Comparison of ENCODE assay signal across 8 cellular contexts in genomic region chr17:48617515-48618365, GRCh38. TPM values are rescaled to one million over a fixed set of nuclear protein-coding genes. Genes with fewer than 3 reads are reported as not detected.
DNase-seq lines count a peak whose midpoint lies in the region; TF ChIP-seq lines count a peak whose summit lies in the region.

No MANE protein-coding gene starts in this region.

- H3K4me1 Mint-ChIP-seq in activated CD4-positive, alpha-beta T cell treated with anti-CD3 and anti-CD28 coated beads, Interleukin-2, amount 10 ng/mL, durations not matched to agents 7 days and 5 days = peaks cover 34% of the 10 kb centered on the region

- CTCF ChIA-PET in activated CD4-positive, alpha-beta T cell treated with anti-CD3 and anti-CD28 coated beads, Interleukin-2, amount 10 ng/mL, durations not matched to agents 7 days and 5 days (lab: Charles Lee) = interaction anchor here (0.8 to 3.0 kb wide), 18 partner anchors 8 to 592 kb away, joined by 3 to 11 read pairs (median 4); partner anchors contain the start of gene HOXB5
- CTCF ChIA-PET in PC-9 (lab: Charles Lee) = interaction anchor here (1.1 kb wide), 1 partner anchor 402 kb away, joined by 3 read pairs; no protein-coding TSS in a partner anchor

- DNase-seq in activated CD4-positive, alpha-beta T cell treated with anti-CD3 and anti-CD28 coated beads, Interleukin-2, amount 10 ng/mL, durations not matched to agents 7 days and 5 days = no peak
- no peak for DNase-seq in activated CD4-positive, alpha-beta T cell treated with anti-CD3 and anti-CD28 coated beads for 4 hours
- no peak for DNase-seq in PC-9
- no peak for DNase-seq in hepatocyte (ENCODE audit: low spot score)
- DNase-seq in skeletal muscle cell (ENCODE audit: low read depth) = no peak
- no peak for DNase-seq in NCI-H1436 treated with DMSO at 0.1 percent for 48 hours (lab: John Stamatoyannopoulos, UW)
- DNase-seq in dermis blood vessel endothelial cell = no peak
- DNase-seq in right atrium auricular region (ENCODE audit: low spot score) = no peak

- H3K4me3 ChIP-seq in PC-9 = no peak overlapping the region
- H3K4me3 ChIP-seq in hepatocyte = no peak overlapping the region
- H3K4me3 ChIP-seq in skeletal muscle cell (ENCODE audit: low read depth, low read length) = peak overlapping the region; percentile 20
- no peak overlapping the region for H3K4me3 ChIP-seq in right atrium auricular region

- whole genome bisulfite sequencing in hepatocyte (ENCODE audit: low lambda C conversion rate, missing lambda C conversion rate) = 10% methylated on average over 42 of the region's 46 CpGs

- no peaks in the 10 kb centered on the region for H3K9me3 Mint-ChIP-seq in activated CD4-positive, alpha-beta T cell treated with anti-CD3 and anti-CD28 coated beads, Interleukin-2, amount 10 ng/mL, durations not matched to agents 7 days and 5 days

- H4K20me1 ChIP-seq in PC-9 (ENCODE audit: insufficient read depth) (no peaks in the 10 kb centered on the region), hepatocyte (ENCODE audit: insufficient read depth, poor library complexity, severe bottlenecking) (no peaks in the 10 kb centered on the region)

- H3K9me2 ChIP-seq in PC-9 (ENCODE audit: insufficient read depth) (no peaks in the 10 kb centered on the region), hepatocyte (replicated peaks; ENCODE audit: insufficient read depth) (no peaks in the 10 kb centered on the region)

- H2AFZ ChIP-seq in PC-9 (no peak overlapping the region), hepatocyte (no peak overlapping the region)

- TF ChIP-seq CTCF in PC-9 (conservative IDR thresholded peaks at IDR 0.05) (no peak), hepatocyte (IDR thresholded peaks at IDR 0.05; ENCODE audit: poor library complexity) (no peak), right atrium auricular region (IDR thresholded peaks at IDR 0.05) (no peak)

- H3K36me3 Mint-ChIP-seq in activated CD4-positive, alpha-beta T cell treated with anti-CD3 and anti-CD28 coated beads, Interleukin-2, amount 10 ng/mL, durations not matched to agents 7 days and 5 days (ENCODE audit: low read depth) = no peaks in the 10 kb centered on the region

- no TSS peak for BruUV-seq in PC-9 (replicated peaks; lab: Mats Ljungman, UMichigan)

- no peak overlapping the region for H3K27ac ChIP-seq in PC-9
- H3K27ac ChIP-seq in hepatocyte = no peak overlapping the region
- H3K27ac ChIP-seq in right atrium auricular region = no peak overlapping the region

- H3K27me3 Mint-ChIP-seq in activated CD4-positive, alpha-beta T cell treated with anti-CD3 and anti-CD28 coated beads, Interleukin-2, amount 10 ng/mL, durations not matched to agents 7 days and 5 days = peaks cover 90% of the 10 kb centered on the region

- H3K27ac Mint-ChIP-seq in activated CD4-positive, alpha-beta T cell treated with anti-CD3 and anti-CD28 coated beads, Interleukin-2, amount 10 ng/mL, durations not matched to agents 7 days and 5 days = peak overlapping the region; percentile 36

- H3K79me2 ChIP-seq in PC-9 (ENCODE audit: low read depth) = no peaks in the 10 kb centered on the region
- no peaks in the 10 kb centered on the region for H3K79me2 ChIP-seq in hepatocyte

- no peaks in the 10 kb centered on the region for H3F3A ChIP-seq in PC-9 (ENCODE audit: insufficient read depth, low read depth)

- H3K27me3 ChIP-seq in PC-9 (ENCODE audit: insufficient read depth, low read depth) (no peaks in the 10 kb centered on the region), hepatocyte (peaks cover 94% of the 10 kb centered on the region), right atrium auricular region (peaks cover 73 to 78% of the 10 kb centered on the region in 2 donors)

- H3K4me3 Mint-ChIP-seq in activated CD4-positive, alpha-beta T cell treated with anti-CD3 and anti-CD28 coated beads, Interleukin-2, amount 10 ng/mL, durations not matched to agents 7 days and 5 days = peak overlapping the region; percentile 40

- intact Hi-C loops in PC-9 (cut with micrococcal nuclease; ENCODE audit: unreplicated experiment) = loop anchor here (1.0 to 10.0 kb wide), 8 partner anchors 265 to 673 kb away; partner anchors contain the start of gene PNPO

- H3K4me1 ChIP-seq in PC-9 (replicated peaks; ENCODE audit: insufficient read depth) (peaks cover 9% of the 10 kb centered on the region; the same call in 1 of the 2 replicates), hepatocyte (ENCODE audit: insufficient read depth) (peaks cover 6% of the 10 kb centered on the region), right atrium auricular region (peaks cover 0 to 34% of the 10 kb centered on the region in 2 donors)

- no peaks in the 10 kb centered on the region for H3K9me3 ChIP-seq in PC-9 (ENCODE audit: insufficient read depth, low read depth)
- no peaks in the 10 kb centered on the region for H3K9me3 ChIP-seq in hepatocyte (ENCODE audit: low read depth)
- H3K9me3 ChIP-seq in right atrium auricular region = no peaks in the 10 kb centered on the region

- H3K4me2 ChIP-seq in PC-9 = 0 out of 2 replicates have a peak overlapping the region, but pooled peaks have one; percentile 5
- H3K4me2 ChIP-seq in hepatocyte = peak overlapping the region; percentile 28

- no peaks in the 10 kb centered on the region for H3K36me3 ChIP-seq in PC-9 (ENCODE audit: low read depth)
- H3K36me3 ChIP-seq in hepatocyte (replicated peaks; ENCODE audit: insufficient read depth, low read depth) = no peaks in the 10 kb centered on the region
- H3K36me3 ChIP-seq in right atrium auricular region = no peaks in the 10 kb centered on the region

- POLR2A ChIA-PET in activated CD4-positive, alpha-beta T cell treated with anti-CD3 and anti-CD28 coated beads, Interleukin-2, amount 10 ng/mL, durations not matched to agents 7 days and 5 days (lab: Charles Lee) = no interaction called here
- POLR2A ChIA-PET in PC-9 (lab: Charles Lee; ENCODE audit: unreplicated experiment) = interaction anchor here (0.7 kb wide), 1 partner anchor 16 kb away, joined by 3 read pairs; no protein-coding TSS in a partner anchor

RNA-seq across cellular contexts. Expression of gene HOXB8, which starts 2.6 kb away (rescaled TPM):
- total RNA-seq in activated CD4-positive, alpha-beta T cell treated with anti-CD3 and anti-CD28 coated beads, Interleukin-2, amount 10 ng/mL, durations not matched to agents 7 days and 5 days = not detected
- 0.70 and 1.3 TPM in 2 replicates for total RNA-seq in PC-9 (2021)
- total RNA-seq in hepatocyte = 0.57 and 1.6 TPM in 2 replicates
- polyA plus RNA-seq in hepatocyte = 0.31 and 1.3 TPM in 2 replicates
- 1.2 and 4.1 TPM in 2 replicates for total RNA-seq in dermis blood vessel endothelial cell
- not detected for total RNA-seq in right atrium auricular region

RNA-seq across cellular contexts. Expression of gene HOXB7, which starts 6.9 kb away (rescaled TPM):
- total RNA-seq in activated CD4-positive, alpha-beta T cell treated with anti-CD3 and anti-CD28 coated beads, Interleukin-2, amount 10 ng/mL, durations not matched to agents 7 days and 5 days = under 1 TPM; 0.25 to 0.30 TPM
- total RNA-seq in PC-9 (2021) (28.2 and 34.0 TPM in 2 replicates), hepatocyte (4.1 and 6.7 TPM in 2 replicates), dermis blood vessel endothelial cell (9.9 and 11.4 TPM in 2 replicates), right atrium auricular region (under 1 TPM; 0.24 to 0.78 TPM)
- polyA plus RNA-seq in hepatocyte = 13.7 and 15.9 TPM in 2 replicates

RNA-seq across cellular contexts. Expression of gene HOXB9, which starts 8.4 kb away (rescaled TPM):
- total RNA-seq in activated CD4-positive, alpha-beta T cell treated with anti-CD3 and anti-CD28 coated beads, Interleukin-2, amount 10 ng/mL, durations not matched to agents 7 days and 5 days = not detected
- 0.30 and 0.70 TPM in 2 replicates for total RNA-seq in PC-9 (2021)
- total RNA-seq in hepatocyte = 1.5 and 2.1 TPM in 2 replicates
- 0.73 and 2.5 TPM in 2 replicates for polyA plus RNA-seq in hepatocyte
- 0.47 and 1.0 TPM in 2 replicates for total RNA-seq in dermis blood vessel endothelial cell
- total RNA-seq in right atrium auricular region = not detected

RNA-seq across cellular contexts. Expression of gene HOXB6, which starts 13.0 kb away (rescaled TPM):
- not detected for total RNA-seq in activated CD4-positive, alpha-beta T cell treated with anti-CD3 and anti-CD28 coated beads, Interleukin-2, amount 10 ng/mL, durations not matched to agents 7 days and 5 days
- total RNA-seq in PC-9 (2021) = 27.9 and 30.7 TPM in 2 replicates
- 4.1 and 4.8 TPM in 2 replicates for total RNA-seq in hepatocyte
- polyA plus RNA-seq in hepatocyte = 7.7 and 12.9 TPM in 2 replicates
- total RNA-seq in dermis blood vessel endothelial cell = 7.5 and 11.9 TPM in 2 replicates
- total RNA-seq in right atrium auricular region = 1 to 10 TPM in 1 of 2 donors, under 1 TPM in 1; 0.82 to 2.6 TPM

RNA-seq across cellular contexts. Expression of gene HOXB5, which starts 24.2 kb away (rescaled TPM):
- total RNA-seq in activated CD4-positive, alpha-beta T cell treated with anti-CD3 and anti-CD28 coated beads, Interleukin-2, amount 10 ng/mL, durations not matched to agents 7 days and 5 days = not detected
- total RNA-seq in PC-9 (2021) (8.3 and 12.9 TPM in 2 replicates), hepatocyte (0.27 and 0.36 TPM in 2 replicates), dermis blood vessel endothelial cell (0.17 and 0.23 TPM in 2 replicates), right atrium auricular region (not detected)
- polyA plus RNA-seq in hepatocyte = 3.3 and 4.4 TPM in 2 replicates
